ENCODE assay signal across 24 cellular contexts in the genomic region with DNA sequence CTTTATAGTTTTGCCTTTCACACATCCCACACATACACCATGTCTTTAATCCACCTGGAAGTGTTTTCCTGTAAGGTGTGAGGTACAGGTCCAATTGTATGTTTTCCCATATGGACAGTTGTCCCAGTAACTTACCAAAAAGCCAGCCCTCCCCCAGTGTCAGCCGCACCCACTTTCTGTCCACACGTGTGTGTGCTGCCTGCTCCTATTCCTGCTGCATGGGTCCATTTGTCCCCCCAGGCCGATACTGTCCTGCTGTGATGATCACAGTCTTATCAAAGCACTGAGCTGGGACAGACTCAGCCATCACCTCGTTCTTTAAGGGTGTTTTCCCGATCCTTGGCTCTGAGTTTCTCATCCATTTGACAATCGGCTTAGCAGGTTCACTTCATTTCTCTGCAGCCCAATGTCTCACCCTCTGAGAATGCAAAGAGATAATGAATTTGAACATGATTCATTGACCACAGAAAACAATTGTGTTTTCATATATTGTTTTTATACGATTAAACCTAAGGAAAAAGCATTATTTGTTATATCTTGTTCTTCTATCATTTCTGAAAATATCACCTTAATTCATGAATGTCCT. TPM values are rescaled to one million over a fixed set of nuclear protein-coding genes. Genes with fewer than 3 reads are reported as not detected.
A peak's percentile ranks its signal among the peaks of the same experiment; 100 is the strongest.
DNase-seq lines count a peak whose midpoint lies in the region; ATAC-seq and TF ChIP-seq lines count a peak whose summit lies in the region.
"Had no signal": no experiment of that assay in that cellular context is flagged by ENCODE, and none has a peak within 500 bp of the region (broad histone marks: within the 10 kb centered on the region; RNA-seq: fewer than 3 reads in every experiment).

No MANE protein-coding gene starts in this region.

- intact Hi-C loops in left ventricle myocardium superior (cut with micrococcal nuclease) = loop anchor here (10.0 kb wide), 2 partner anchors 102 to 322 kb away; a partner anchor contains a TSS
- intact Hi-C loops in colonic mucosa (cut with DNase I) = loop anchor here (5.0 kb wide), 1 partner anchor 105 kb away; no protein-coding TSS in a partner anchor
- intact Hi-C loops in activated T-helper 2 cell treated with anti-CD3 and anti-CD28 coated beads, Interferon-gamma antibody, Interleukin-2, Interleukin-4, amounts not matched to agents 10 μg/mL and 5 μg/mL and 100 μg/mL, durations not matched to agents 14 hours and 24 hours and 36 hours (cut with micrococcal nuclease) = no loop called here

- TF ChIP-seq CTCF in right atrium auricular region (IDR thresholded peaks at IDR 0.05) (no peak), colonic mucosa (IDR thresholded peaks at IDR 0.05) (no peak), GM20000 (IDR thresholded peaks at IDR 0.05; ENCODE audit: extremely low read depth, missing control alignments) (no peak)

- H3K4me1 Mint-ChIP-seq in activated T-helper 2 cell treated with anti-CD3 and anti-CD28 coated beads, Interferon-gamma antibody, Interleukin-2, Interleukin-4, amounts not matched to agents 10 μg/mL and 5 μg/mL and 100 μg/mL, durations not matched to agents 14 hours and 24 hours and 36 hours (ENCODE audit: low read depth) = peaks cover 4% of the 10 kb centered on the region

- no peak for ATAC-seq in left ventricle myocardium superior
- ATAC-seq in left lobe of liver = no peak
- ATAC-seq in HG03565 (IDR thresholded peaks at IDR 0.05; ENCODE audit: unreplicated experiment) = no peak
- ATAC-seq in HG02870 (IDR thresholded peaks at IDR 0.05; ENCODE audit: unreplicated experiment) = no peak
- ATAC-seq: effector memory CD8-positive, alpha-beta T cell; T-helper 17 cell had no signal

- no peak overlapping the region for H3K27ac Mint-ChIP-seq in activated T-helper 2 cell treated with anti-CD3 and anti-CD28 coated beads, Interferon-gamma antibody, Interleukin-2, Interleukin-4, amounts not matched to agents 10 μg/mL and 5 μg/mL and 100 μg/mL, durations not matched to agents 14 hours and 24 hours and 36 hours
- H3K27ac Mint-ChIP-seq: effector memory CD8-positive, alpha-beta T cell; T-helper 17 cell had no signal

- H3K27ac ChIP-seq in right atrium auricular region = no peak overlapping the region
- no peak overlapping the region for H3K27ac ChIP-seq in colonic mucosa
- H3K27ac ChIP-seq: BLaER1 treated with 17β-estradiol and CSF1 and Interleukin-3, amounts not matched to agents 10 nM and 100 nM; uterus had no signal

- H3K27me3 ChIP-seq in right atrium auricular region (peaks cover 0 to 3% of the 10 kb centered on the region in 2 donors), colonic mucosa (peaks cover 7% of the 10 kb centered on the region)
- H3K27me3 ChIP-seq: uterus had no signal

- H3K4me1 ChIP-seq in right atrium auricular region (peaks cover 0 to 2% of the 10 kb centered on the region in 2 donors), colonic mucosa (no peaks in the 10 kb centered on the region)
- H3K4me1 ChIP-seq: BLaER1 treated with 17β-estradiol and CSF1 and Interleukin-3, amounts not matched to agents 10 nM and 100 nM had no signal

- H3K9me3 ChIP-seq in right atrium auricular region (no peaks in the 10 kb centered on the region), colonic mucosa (no peaks in the 10 kb centered on the region)
- H3K9me3 ChIP-seq: uterus had no signal

- H3K36me3 ChIP-seq in right atrium auricular region (no peaks in the 10 kb centered on the region), colonic mucosa (no peaks in the 10 kb centered on the region)
- H3K36me3 ChIP-seq: BLaER1 treated with 17β-estradiol and CSF1 and Interleukin-3, amounts not matched to agents 10 nM and 100 nM; uterus had no signal

- peak; percentile 28 for DNase-seq in right atrium auricular region (ENCODE audit: low spot score)
- no peak for DNase-seq in left ventricle myocardium superior
- peak; percentile 11 for DNase-seq in colonic mucosa
- DNase-seq in left lobe of liver (ENCODE audit: low spot score) = peak; percentile 11
- DNase-seq in GM20000 (ENCODE audit: low spot score) = no peak
- no peak for DNase-seq in activated T-helper 2 cell treated with anti-CD3 and anti-CD28 coated beads, Interferon-gamma antibody, Interleukin-2, Interleukin-4, amounts not matched to agents 10 μg/mL and 5 μg/mL and 100 μg/mL, durations not matched to agents 14 hours and 24 hours and 36 hours (ENCODE audit: low spot score)
- DNase-seq: ACHN; activated CD4-positive, alpha-beta T cell treated with anti-CD3 and anti-CD28 coated beads, Interleukin-2, amount 50 U/mL, for 1 hour; activated naive CD4-positive, alpha-beta T cell treated with anti-CD3 and anti-CD28 coated beads, Interleukin-2, amount 50 U/mL, for 16 hours; activated T-cell treated with anti-CD3 and anti-CD28 coated beads, Interleukin-2, amount 50 U/mL, for 1 hour; aorta; cerebellar nuclear complex; effector memory CD8-positive, alpha-beta T cell; EL; NCI-H526; OCI-M1; retina; substantia nigra; T-helper 17 cell; uterus had no signal

- peaks cover 72% of the 10 kb centered on the region for H3K27me3 Mint-ChIP-seq in activated T-helper 2 cell treated with anti-CD3 and anti-CD28 coated beads, Interferon-gamma antibody, Interleukin-2, Interleukin-4, amounts not matched to agents 10 μg/mL and 5 μg/mL and 100 μg/mL, durations not matched to agents 14 hours and 24 hours and 36 hours (ENCODE audit: low read depth)

- no peaks in the 10 kb centered on the region for H3K9me3 Mint-ChIP-seq in activated T-helper 2 cell treated with anti-CD3 and anti-CD28 coated beads, Interferon-gamma antibody, Interleukin-2, Interleukin-4, amounts not matched to agents 10 μg/mL and 5 μg/mL and 100 μg/mL, durations not matched to agents 14 hours and 24 hours and 36 hours
- H3K9me3 Mint-ChIP-seq: effector memory CD8-positive, alpha-beta T cell had no signal

- H3K4me3 ChIP-seq in right atrium auricular region (no peak overlapping the region), colonic mucosa (no peak overlapping the region)
- H3K4me3 ChIP-seq: BLaER1 treated with 17β-estradiol and CSF1 and Interleukin-3, amounts not matched to agents 10 nM and 100 nM; uterus had no signal

- H3K4me3 Mint-ChIP-seq in activated T-helper 2 cell treated with anti-CD3 and anti-CD28 coated beads, Interferon-gamma antibody, Interleukin-2, Interleukin-4, amounts not matched to agents 10 μg/mL and 5 μg/mL and 100 μg/mL, durations not matched to agents 14 hours and 24 hours and 36 hours (ENCODE audit: low read depth) = no peak overlapping the region
- H3K4me3 Mint-ChIP-seq: effector memory CD8-positive, alpha-beta T cell; T-helper 17 cell had no signal

- no peak overlapping the region for H3K9ac ChIP-seq in colonic mucosa (ENCODE audit: low read depth in 2 of 2, low read length in 2 of 2)
- H3K9ac ChIP-seq: BLaER1 treated with 17β-estradiol and CSF1 and Interleukin-3, amounts not matched to agents 10 nM and 100 nM had no signal

- H3K36me3 Mint-ChIP-seq in activated T-helper 2 cell treated with anti-CD3 and anti-CD28 coated beads, Interferon-gamma antibody, Interleukin-2, Interleukin-4, amounts not matched to agents 10 μg/mL and 5 μg/mL and 100 μg/mL, durations not matched to agents 14 hours and 24 hours and 36 hours (ENCODE audit: low read depth) = no peaks in the 10 kb centered on the region

RNA-seq across cellular contexts. Expression of a gene that starts 9.6 kb away (rescaled TPM):
- total RNA-seq in right atrium auricular region (not detected), left ventricle myocardium superior (not detected), colonic mucosa (not detected), left lobe of liver (0.18 TPM)
- total RNA-seq in activated T-helper 2 cell treated with anti-CD3 and anti-CD28 coated beads, Interferon-gamma antibody, Interleukin-2, Interleukin-4, amounts not matched to agents 10 μg/mL and 5 μg/mL and 100 μg/mL, durations not matched to agents 14 hours and 24 hours and 36 hours = not detected in 2 replicates
- total RNA-seq: aorta, SK-MEL-5, T-helper 17 cell had no signal

RNA-seq across cellular contexts. Expression of a gene that starts 14.4 kb away (rescaled TPM):
- total RNA-seq in right atrium auricular region (10 to 100 TPM; 25.6 to 26.4 TPM), left ventricle myocardium superior (164 TPM), colonic mucosa (10 to 100 TPM; 29.0 to 32.0 TPM), left lobe of liver (9.9 TPM)
- 15.1 and 15.5 TPM in 2 replicates for total RNA-seq in activated T-helper 2 cell treated with anti-CD3 and anti-CD28 coated beads, Interferon-gamma antibody, Interleukin-2, Interleukin-4, amounts not matched to agents 10 μg/mL and 5 μg/mL and 100 μg/mL, durations not matched to agents 14 hours and 24 hours and 36 hours

Comparison
In these comparisons a context has a peak if more than half of its experiments do, and no peak if none do; other contexts are left out.
1. DNase-seq: peak in right atrium auricular region (single experiment), colonic mucosa (single experiment) and left lobe of liver (single experiment); none in left ventricle myocardium superior (single experiment), GM20000 (single experiment) and activated T-helper 2 cell treated with anti-CD3 and anti-CD28 coated beads, Interferon-gamma antibody, Interleukin-2, Interleukin-4, amounts not matched to agents 10 μg/mL and 5 μg/mL and 100 μg/mL, durations not matched to agents 14 hours and 24 hours and 36 hours (single experiment).